ENCODE assay signal across 9 cellular contexts in genomic region chr5:127785098-127785927, GRCh38.
DNase-seq lines count a peak whose midpoint lies in the region; ATAC-seq and TF ChIP-seq lines count a peak whose summit lies in the region.
"Had no signal": no experiment of that assay in that cellular context is flagged by ENCODE, and none has a peak within 500 bp of the region (broad histone marks: within the 10 kb centered on the region; RNA-seq: fewer than 3 reads in every experiment).

No MANE protein-coding gene starts in this region.

- CTCF ChIA-PET in activated CD4-positive, alpha-beta memory T cell treated with anti-CD3 and anti-CD28 coated beads for 36 hours (lab: Charles Lee), result interaction anchor here (0.6 kb wide), 1 partner anchor 81 kb away, joined by 3 read pairs; no protein-coding TSS in a partner anchor

- no peaks in the 10 kb centered on the region for H3K27me3 ChIP-seq in neural progenitor cell

- intact Hi-C loops in activated CD4-positive, alpha-beta memory T cell treated with anti-CD3 and anti-CD28 coated beads for 36 hours (cut with micrococcal nuclease), result loop anchor here (1.0 kb wide), 2 partner anchors 114 to 298 kb away; partner anchors contain the start of gene SLC12A2
- intact Hi-C loops in mucosa of descending colon (cut with DNase I, micrococcal nuclease), result no loop called here
- intact Hi-C loops in head of caudate nucleus (cut with DNase I), result no loop called here

- H3K36me3 Mint-ChIP-seq in activated CD4-positive, alpha-beta memory T cell treated with anti-CD3 and anti-CD28 coated beads for 36 hours, result peaks cover 3% of the 10 kb centered on the region
- H3K36me3 Mint-ChIP-seq in neural progenitor cell, result no peaks in the 10 kb centered on the region

- H3K9ac ChIP-seq in neural progenitor cell, result no peak overlapping the region

- H3K9me3 ChIP-seq in mucosa of descending colon (no peaks in the 10 kb centered on the region), neural progenitor cell (ENCODE audit: low read depth) (no peaks in the 10 kb centered on the region)

- no peaks in the 10 kb centered on the region for H3F3A ChIP-seq in neural progenitor cell (ENCODE audit: low read depth)

- H3K4me1 Mint-ChIP-seq in activated CD4-positive, alpha-beta memory T cell treated with anti-CD3 and anti-CD28 coated beads for 36 hours (ENCODE audit: low read depth), result peaks cover 19% of the 10 kb centered on the region
- H3K4me1 Mint-ChIP-seq in neural progenitor cell, result no peaks in the 10 kb centered on the region

- H3K4me3 Mint-ChIP-seq in activated CD4-positive, alpha-beta memory T cell treated with anti-CD3 and anti-CD28 coated beads for 36 hours, result no peak overlapping the region
- no peak overlapping the region for H3K4me3 Mint-ChIP-seq in neural progenitor cell

- H4K20me1 ChIP-seq in neural progenitor cell (ENCODE audit: low read depth), result no peaks in the 10 kb centered on the region

- H3K4me1 ChIP-seq in mucosa of descending colon (ENCODE audit: low read depth), result no peaks in the 10 kb centered on the region
- H3K4me1 ChIP-seq in neural progenitor cell, result no peaks in the 10 kb centered on the region

- H3K27ac Mint-ChIP-seq in activated CD4-positive, alpha-beta memory T cell treated with anti-CD3 and anti-CD28 coated beads for 36 hours, result peak overlapping the region; percentile 87
- H3K27ac Mint-ChIP-seq in neural progenitor cell, result no peak overlapping the region

- peak; percentile 7 for DNase-seq in DMS53 (lab: John Stamatoyannopoulos, UW)
- DNase-seq in DMS53 treated with DMSO at 0.1 percent for 48 hours (lab: John Stamatoyannopoulos, UW; ENCODE audit: unreplicated experiment), result no peak
- DNase-seq in activated CD4-positive, alpha-beta memory T cell treated with anti-CD3 and anti-CD28 coated beads for 36 hours, result peak; percentile 46
- no peak for DNase-seq in mucosa of descending colon
- no peak for DNase-seq in head of caudate nucleus
- DNase-seq in neural progenitor cell (ENCODE audit: low spot score), result no peak

- no peak overlapping the region for H3K27ac ChIP-seq in neural progenitor cell
- H3K27ac ChIP-seq: SK-N-MC had no signal

- POLR2A ChIA-PET in activated CD4-positive, alpha-beta memory T cell treated with anti-CD3 and anti-CD28 coated beads for 36 hours (lab: Charles Lee), result interaction anchor here (0.6 to 1.2 kb wide), 2 partner anchors 113 to 297 kb away, joined by 3 to 4 read pairs; no protein-coding TSS in a partner anchor

- peaks cover 12% of the 10 kb centered on the region for H3K27me3 Mint-ChIP-seq in activated CD4-positive, alpha-beta memory T cell treated with anti-CD3 and anti-CD28 coated beads for 36 hours
- H3K27me3 Mint-ChIP-seq in neural progenitor cell (ENCODE audit: insufficient read depth, low read depth), result peaks cover 3% of the 10 kb centered on the region

- H3K36me3 ChIP-seq in mucosa of descending colon (ENCODE audit: low read depth) (no peaks in the 10 kb centered on the region), neural progenitor cell (no peaks in the 10 kb centered on the region)

- no peaks in the 10 kb centered on the region for H3K79me2 ChIP-seq in neural progenitor cell (ENCODE audit: low read depth)

- peaks cover 4% of the 10 kb centered on the region for H3K9me3 Mint-ChIP-seq in activated CD4-positive, alpha-beta memory T cell treated with anti-CD3 and anti-CD28 coated beads for 36 hours
- peaks cover 12% of the 10 kb centered on the region for H3K9me3 Mint-ChIP-seq in neural progenitor cell

- H3K4me3 ChIP-seq in mucosa of descending colon (no peak overlapping the region), neural progenitor cell (no peak overlapping the region)
- H3K4me3 ChIP-seq: SK-N-MC had no signal

- ATAC-seq in HG02798 (IDR thresholded peaks at IDR 0.05; ENCODE audit: poor library complexity, unreplicated experiment) (peak; percentile 90), mucosa of descending colon (peak; percentile 59), HG03025 (IDR thresholded peaks at IDR 0.05; ENCODE audit: low FRiP score, unreplicated experiment) (no peak)

- no peak overlapping the region for H2AFZ ChIP-seq in neural progenitor cell (replicated peaks)

- TF ChIP-seq CTCF in mucosa of descending colon (IDR thresholded peaks at IDR 0.05), result no peak
- TF ChIP-seq CTCF in neural progenitor cell (IDR thresholded peaks at IDR 0.05), result no peak

- no peak overlapping the region for H3K4me2 ChIP-seq in neural progenitor cell

Comparison
In these comparisons a context has a peak if more than half of its experiments do, and no peak if none do; other contexts are left out.
1. DNase-seq: peak in DMS53 (single experiment) and activated CD4-positive, alpha-beta memory T cell treated with anti-CD3 and anti-CD28 coated beads for 36 hours (single experiment); none in DMS53 treated with DMSO at 0.1 percent for 48 hours (single experiment), mucosa of descending colon (0 of 3), head of caudate nucleus (0 of 42) and neural progenitor cell (single experiment).